ENCODE assay signal across 17 cellular contexts in the genomic region with DNA sequence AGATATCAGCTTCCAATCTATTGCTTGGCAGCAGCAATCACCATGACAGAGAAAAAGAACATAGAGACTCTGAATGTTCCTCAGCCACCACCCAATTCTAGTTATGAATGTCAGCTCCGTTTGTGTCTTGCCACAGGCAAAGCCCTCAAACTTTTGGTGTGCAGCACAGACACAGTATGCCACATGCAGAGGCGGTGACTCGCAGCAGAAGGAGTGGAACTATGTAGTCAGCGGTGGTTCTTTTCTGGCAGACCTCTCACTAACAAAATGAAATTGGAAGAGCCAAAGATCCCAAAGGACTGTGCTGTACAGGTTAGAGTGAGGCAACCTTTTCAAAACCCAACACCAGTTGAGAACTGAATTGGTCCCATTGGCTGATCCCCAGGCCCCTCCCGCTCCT.
A peak's percentile ranks its signal among the peaks of the same experiment; 100 is the strongest.
DNase-seq lines count a peak whose midpoint lies in the region; ATAC-seq and TF ChIP-seq lines count a peak whose summit lies in the region.
"Had no signal": no experiment of that assay in that cellular context is flagged by ENCODE, and none has a peak within 500 bp of the region (broad histone marks: within the 10 kb centered on the region; RNA-seq: fewer than 3 reads in every experiment).

No MANE protein-coding gene starts in this region.

- no peak for TF ChIP-seq CTCF in activated CD8-positive, alpha-beta T cell treated with anti-CD3 and anti-CD28 coated beads for 36 hours (IDR thresholded peaks at IDR 0.05)
- no peak for TF ChIP-seq CTCF in epithelial cell of esophagus (IDR thresholded peaks at IDR 0.05; ENCODE audit: insufficient read depth, low read depth, low read length, missing control alignments)

- H3K27me3 ChIP-seq in effector memory CD4-positive, alpha-beta T cell (replicated peaks; ENCODE audit: control insufficient read depth, insufficient read depth, low read length, poor library complexity, severe bottlenecking): no peaks in the 10 kb centered on the region

- H3K27ac ChIP-seq in effector memory CD4-positive, alpha-beta T cell (ENCODE audit: insufficient read depth, low read length, poor library complexity, severe bottlenecking): no peak overlapping the region
- H3K27ac ChIP-seq: psoas muscle had no signal

- intact Hi-C loops in activated CD8-positive, alpha-beta T cell treated with anti-CD3 and anti-CD28 coated beads for 36 hours (cut with micrococcal nuclease): no loop called here

- H3K4me3 ChIP-seq in epithelial cell of esophagus (ENCODE audit: low read length): no peak overlapping the region
- no peak overlapping the region for H3K4me3 ChIP-seq in effector memory CD4-positive, alpha-beta T cell (ENCODE audit: insufficient read depth, low read depth, low read length, poor library complexity, severe bottlenecking)
- H3K4me3 ChIP-seq: psoas muscle had no signal

- peak; percentile 58 for ATAC-seq in activated CD8-positive, alpha-beta T cell treated with anti-CD3 and anti-CD28 coated beads for 36 hours
- no peak for ATAC-seq in activated CD8-positive, alpha-beta T cell treated with anti-CD3 and anti-CD28 coated beads, Interleukin-2, amount 10 ng/mL, durations not matched to agents 7 days and 5 days
- ATAC-seq: natural killer cell, psoas muscle had no signal

- no peaks in the 10 kb centered on the region for H3K9me3 Mint-ChIP-seq in activated CD8-positive, alpha-beta T cell treated with anti-CD3 and anti-CD28 coated beads for 36 hours
- H3K9me3 Mint-ChIP-seq in activated CD8-positive, alpha-beta T cell treated with anti-CD3 and anti-CD28 coated beads, Interleukin-2, amount 10 ng/mL, durations not matched to agents 7 days and 5 days (ENCODE audit: insufficient read depth): no peaks in the 10 kb centered on the region
- H3K9me3 Mint-ChIP-seq: activated B cell treated with CpG ODN at 0.5 μM for 24 hours; natural killer cell; stimulated activated naive CD8-positive, alpha-beta T cell treated with anti-CD3 and anti-CD28 coated beads, Interleukin-15, Interleukin-2, amounts not matched to agents 100 ng/mL and 50 ng/mL, for 24 hours had no signal

- H3K27ac Mint-ChIP-seq in activated CD8-positive, alpha-beta T cell treated with anti-CD3 and anti-CD28 coated beads for 36 hours: no peak overlapping the region
- no peak overlapping the region for H3K27ac Mint-ChIP-seq in activated CD8-positive, alpha-beta T cell treated with anti-CD3 and anti-CD28 coated beads, Interleukin-2, amount 10 ng/mL, durations not matched to agents 7 days and 5 days
- H3K27ac Mint-ChIP-seq: activated B cell treated with CpG ODN at 0.5 μM for 24 hours; natural killer cell; stimulated activated naive CD8-positive, alpha-beta T cell treated with anti-CD3 and anti-CD28 coated beads, Interleukin-15, Interleukin-2, amounts not matched to agents 100 ng/mL and 50 ng/mL, for 24 hours had no signal

- no peak overlapping the region for H3K4me3 Mint-ChIP-seq in activated CD8-positive, alpha-beta T cell treated with anti-CD3 and anti-CD28 coated beads for 36 hours
- no peak overlapping the region for H3K4me3 Mint-ChIP-seq in activated CD8-positive, alpha-beta T cell treated with anti-CD3 and anti-CD28 coated beads, Interleukin-2, amount 10 ng/mL, durations not matched to agents 7 days and 5 days
- H3K4me3 Mint-ChIP-seq: activated B cell treated with CpG ODN at 0.5 μM for 24 hours; natural killer cell; stimulated activated naive CD8-positive, alpha-beta T cell treated with anti-CD3 and anti-CD28 coated beads, Interleukin-15, Interleukin-2, amounts not matched to agents 100 ng/mL and 50 ng/mL, for 24 hours had no signal

- H3K4me1 Mint-ChIP-seq in activated CD8-positive, alpha-beta T cell treated with anti-CD3 and anti-CD28 coated beads for 36 hours (ENCODE audit: low read depth): peaks cover 5% of the 10 kb centered on the region
- no peaks in the 10 kb centered on the region for H3K4me1 Mint-ChIP-seq in activated CD8-positive, alpha-beta T cell treated with anti-CD3 and anti-CD28 coated beads, Interleukin-2, amount 10 ng/mL, durations not matched to agents 7 days and 5 days (ENCODE audit: low read depth)
- H3K4me1 Mint-ChIP-seq: activated B cell treated with CpG ODN at 0.5 μM for 24 hours had no signal

- no peaks in the 10 kb centered on the region for H3K9me3 ChIP-seq in effector memory CD4-positive, alpha-beta T cell (ENCODE audit: control insufficient read depth, low read length)
- H3K9me3 ChIP-seq: psoas muscle had no signal

- H3K36me3 ChIP-seq in effector memory CD4-positive, alpha-beta T cell (ENCODE audit: control insufficient read depth, insufficient read depth, low read length): no peaks in the 10 kb centered on the region

- DNase-seq in activated CD8-positive, alpha-beta T cell treated with anti-CD3 and anti-CD28 coated beads for 36 hours: peak; percentile 52
- no peak for DNase-seq in activated CD8-positive, alpha-beta T cell treated with anti-CD3 and anti-CD28 coated beads, Interleukin-2, amount 10 ng/mL, durations not matched to agents 7 days and 5 days
- DNase-seq in LHCN-M2 (ENCODE audit: low read depth): peak; percentile 82
- peak; percentile 29 for DNase-seq in epithelial cell of esophagus (ENCODE audit: low read depth)
- DNase-seq in stimulated activated CD4-positive, alpha-beta T cell treated with anti-CD3 and anti-CD28 coated beads, Interleukin-4, amount 100 ng/mL, for 24 hours: peak; percentile 4
- no peak for DNase-seq in NCI-H128 (lab: John Stamatoyannopoulos, UW; ENCODE audit: unreplicated experiment)
- no peak for DNase-seq in effector memory CD4-positive, alpha-beta T cell
- no peak for DNase-seq in anterior cingulate cortex (lab: John Stamatoyannopoulos, UW)
- DNase-seq: ACHN, activated B cell treated with CpG ODN at 0.5 μM for 24 hours, activated gamma-delta T cell treated with Interleukin-2 at 50 U/mL for 16 hours, natural killer cell, NCI-H2081 treated with DMSO at 0.1 percent for 48 hours, NCI-H748 treated with DMSO at 0.1 percent for 48 hours, psoas muscle, RPMI8226 had no signal

- H3K27me3 Mint-ChIP-seq in activated CD8-positive, alpha-beta T cell treated with anti-CD3 and anti-CD28 coated beads for 36 hours: no peaks in the 10 kb centered on the region
- no peaks in the 10 kb centered on the region for H3K27me3 Mint-ChIP-seq in activated CD8-positive, alpha-beta T cell treated with anti-CD3 and anti-CD28 coated beads, Interleukin-2, amount 10 ng/mL, durations not matched to agents 7 days and 5 days (ENCODE audit: low read depth)
- H3K27me3 Mint-ChIP-seq: activated B cell treated with CpG ODN at 0.5 μM for 24 hours; stimulated activated naive CD8-positive, alpha-beta T cell treated with anti-CD3 and anti-CD28 coated beads, Interleukin-15, Interleukin-2, amounts not matched to agents 100 ng/mL and 50 ng/mL, for 24 hours had no signal

- POLR2A ChIA-PET in activated CD8-positive, alpha-beta T cell treated with anti-CD3 and anti-CD28 coated beads for 36 hours (lab: Charles Lee): no interaction called here
- POLR2A ChIA-PET in activated CD8-positive, alpha-beta T cell treated with anti-CD3 and anti-CD28 coated beads, Interleukin-2, amount 10 ng/mL, durations not matched to agents 7 days and 5 days (lab: Charles Lee): no interaction called here

- CTCF ChIA-PET in activated CD8-positive, alpha-beta T cell treated with anti-CD3 and anti-CD28 coated beads for 36 hours (lab: Charles Lee): no interaction called here
- CTCF ChIA-PET in activated CD8-positive, alpha-beta T cell treated with anti-CD3 and anti-CD28 coated beads, Interleukin-2, amount 10 ng/mL, durations not matched to agents 7 days and 5 days (lab: Charles Lee): no interaction called here

- no peaks in the 10 kb centered on the region for H3K36me3 Mint-ChIP-seq in activated CD8-positive, alpha-beta T cell treated with anti-CD3 and anti-CD28 coated beads for 36 hours (ENCODE audit: low read depth)
- H3K36me3 Mint-ChIP-seq in activated CD8-positive, alpha-beta T cell treated with anti-CD3 and anti-CD28 coated beads, Interleukin-2, amount 10 ng/mL, durations not matched to agents 7 days and 5 days (ENCODE audit: low read depth): no peaks in the 10 kb centered on the region
- H3K36me3 Mint-ChIP-seq: natural killer cell had no signal

- H3K4me1 ChIP-seq in effector memory CD4-positive, alpha-beta T cell (ENCODE audit: control insufficient read depth, insufficient read depth, low read length, poor library complexity, severe bottlenecking): no peaks in the 10 kb centered on the region
- H3K4me1 ChIP-seq: psoas muscle had no signal

Comparison
In these comparisons a context has a peak if more than half of its experiments do, and no peak if none do; other contexts are left out.
1. DNase-seq: peak in activated CD8-positive, alpha-beta T cell treated with anti-CD3 and anti-CD28 coated beads for 36 hours (single experiment), LHCN-M2 (single experiment), epithelial cell of esophagus (single experiment) and stimulated activated CD4-positive, alpha-beta T cell treated with anti-CD3 and anti-CD28 coated beads, Interleukin-4, amount 100 ng/mL, for 24 hours (single experiment); none in activated CD8-positive, alpha-beta T cell treated with anti-CD3 and anti-CD28 coated beads, Interleukin-2, amount 10 ng/mL, durations not matched to agents 7 days and 5 days (single experiment), NCI-H128 (single experiment), effector memory CD4-positive, alpha-beta T cell (0 of 3) and anterior cingulate cortex (0 of 58).